In the genomic region with DNA sequence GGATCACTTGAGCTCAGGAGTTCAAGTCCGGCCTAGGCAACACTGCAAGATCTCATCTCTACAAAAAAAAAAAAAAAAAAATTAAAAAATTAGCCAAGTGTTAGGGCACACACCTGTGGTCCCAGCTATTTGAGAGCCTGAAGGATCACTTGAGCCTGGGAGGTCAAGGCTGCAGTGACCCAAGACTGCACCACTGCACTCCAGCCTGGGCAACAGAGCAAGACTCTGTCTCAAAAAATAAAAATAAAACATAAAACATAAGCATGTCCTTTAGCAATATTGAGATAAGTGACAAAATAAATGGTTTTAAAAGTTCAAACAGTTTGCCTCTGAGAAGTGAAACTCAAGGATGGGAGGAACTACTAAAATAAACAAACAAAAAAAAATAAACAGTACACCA, we compare ENCODE assay signal across 20 cellular contexts.
"Had no signal": no experiment of that assay in that cellular context is flagged by ENCODE, and none has a peak within 500 bp of the region (broad histone marks: within the 10 kb centered on the region; RNA-seq: fewer than 3 reads in every experiment).

No MANE protein-coding gene starts in this region.

- H3K36me3 ChIP-seq: heart left ventricle, neutrophil, suprapubic skin, tibial artery, upper lobe of left lung, uterus had no signal

- ATAC-seq: heart left ventricle; left colon; left ventricle myocardium superior; naive thymus-derived CD8-positive, alpha-beta T cell; right cardiac atrium; stimulated activated naive CD8-positive, alpha-beta T cell treated with anti-CD3 and anti-CD28 coated beads, Interleukin-15, Interleukin-2, amounts not matched to agents 100 U/mL and 50 U/mL, for 24 hours had no signal

- H3K27me3 ChIP-seq: dorsolateral prefrontal cortex, heart left ventricle, neutrophil, suprapubic skin, tibial artery, upper lobe of left lung, uterus had no signal

- H3K9me3 ChIP-seq: heart left ventricle, neutrophil, suprapubic skin, tibial artery, upper lobe of left lung, uterus had no signal

- DNase-seq: cortex of kidney; dorsolateral prefrontal cortex; effector CD8-positive, alpha-beta T cell; heart left ventricle; hippocampal formation; left colon; left ventricle myocardium superior; naive thymus-derived CD8-positive, alpha-beta T cell; posterior cingulate gyrus; right cardiac atrium; stimulated activated CD4-positive, alpha-beta T cell treated with anti-CD3 and anti-CD28 coated beads, Interleukin-2, amount 100 ng/mL, for 48 hours; stimulated activated naive CD8-positive, alpha-beta T cell treated with anti-CD3 and anti-CD28 coated beads, Interleukin-15, Interleukin-2, amounts not matched to agents 100 U/mL and 50 U/mL, for 24 hours; tibial artery; upper lobe of left lung; uterus had no signal

- H3K4me2 ChIP-seq: smooth muscle cell had no signal

- FAIRE-seq: frontal cortex had no signal

- H3K27ac Mint-ChIP-seq: naive thymus-derived CD8-positive, alpha-beta T cell had no signal

- H3K9me3 Mint-ChIP-seq: naive thymus-derived CD8-positive, alpha-beta T cell had no signal

- H3K4me3 Mint-ChIP-seq: naive thymus-derived CD8-positive, alpha-beta T cell had no signal

- H3K27ac ChIP-seq: dorsolateral prefrontal cortex, heart left ventricle, neutrophil, suprapubic skin, tibial artery, upper lobe of left lung, uterus had no signal

- H3K4me3 ChIP-seq: dorsolateral prefrontal cortex, heart left ventricle, lung, smooth muscle cell, suprapubic skin, tibial artery, upper lobe of left lung, uterus had no signal
